In the genomic region with DNA sequence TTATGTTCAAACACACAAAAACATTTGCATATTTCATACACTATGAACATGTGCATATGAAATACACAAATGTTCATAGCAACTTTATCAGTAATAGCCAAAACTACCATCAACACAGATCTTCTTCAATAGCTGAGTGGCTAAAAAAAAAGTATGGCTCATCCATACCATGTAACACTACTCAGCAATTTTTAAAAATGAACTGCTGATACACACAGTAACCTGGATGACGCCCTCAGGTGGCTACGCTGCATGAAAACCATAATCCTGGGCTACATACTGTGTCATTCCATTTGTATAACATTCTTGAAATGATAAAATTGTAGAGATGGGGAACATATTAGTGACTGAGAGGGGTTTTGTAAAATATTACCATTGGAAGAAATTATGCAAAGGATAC, we compare ENCODE assay signal across 1 cellular context.
TF ChIP-seq lines count a peak whose summit lies in the region.

No MANE protein-coding gene starts in this region.

TF ChIP-seq in endothelial cell of umbilical vein, 7 proteins besides CTCF, POLR2A, EP300 and RAD21 (continued from another document):
- no peak for TF ChIP-seq FOS (IDR thresholded peaks at IDR 0.05; ENCODE audit: borderline replicate concordance, insufficient read depth, low read length)
- TF ChIP-seq GATA2 (IDR thresholded peaks at IDR 0.05; ENCODE audit: insufficient read depth, insufficient read length, low read depth, low read length), result no peak
- TF ChIP-seq JUN (IDR thresholded peaks at IDR 0.05; ENCODE audit: borderline replicate concordance, insufficient read depth, insufficient read length, low read depth), result no peak
- no peak for TF ChIP-seq POLR2AphosphoS5 (IDR thresholded peaks at IDR 0.05; ENCODE audit: insufficient read depth, low read depth, low read length)
- TF ChIP-seq MYC (IDR thresholded peaks at IDR 0.05; ENCODE audit: low read depth, low read length), result no peak
